In genomic region chr13:30429721-30430694, GRCh38 we compare ENCODE assay signal across 9 cellular contexts. TPM values are rescaled to one million over a fixed set of nuclear protein-coding genes. Genes with fewer than 3 reads are reported as not detected.
A peak's percentile ranks its signal among the peaks of the same experiment; 100 is the strongest.
DNase-seq lines count a peak whose midpoint lies in the region; ATAC-seq, FAIRE-seq and TF ChIP-seq lines count a peak whose summit lies in the region.
"Had no signal": no experiment of that assay in that cellular context is flagged by ENCODE, and none has a peak within 500 bp of the region (broad histone marks: within the 10 kb centered on the region; RNA-seq: fewer than 3 reads in every experiment).

No MANE protein-coding gene starts in this region.

- intact Hi-C loops in stomach (cut with DNase I; ENCODE audit: low total_unique reads) (no loop called here), thyroid gland (cut with DNase I) (no loop called here)

- H3K4me3 ChIP-seq in esophagus (ENCODE audit: low read depth in 1 of 2, low read length in 2 of 2) (no peak overlapping the region), stomach (no peak overlapping the region), thyroid gland (replicated peaks in 1 of 3) (no peak overlapping the region)

- H3K9me3 ChIP-seq in esophagus (ENCODE audit: control insufficient read depth in 2 of 2, insufficient read depth in 1 of 2, low read depth in 1 of 2, low read length in 1 of 2) (no peaks in the 10 kb centered on the region), stomach (no peaks in the 10 kb centered on the region), thyroid gland (no peaks in the 10 kb centered on the region)

- no peak for TF ChIP-seq EP300 in stomach (IDR thresholded peaks at IDR 0.05)

- H3K27me3 ChIP-seq in esophagus (ENCODE audit: control insufficient read depth in 1 of 2, insufficient read depth in 2 of 2, low read length in 2 of 2) (no peaks in the 10 kb centered on the region), stomach (no peaks in the 10 kb centered on the region), thyroid gland (no peaks in the 10 kb centered on the region)

- H3K36me3 ChIP-seq in esophagus (ENCODE audit: control insufficient read depth in 2 of 2, insufficient read depth in 2 of 2, low read length in 1 of 2) (no peaks in the 10 kb centered on the region), stomach (no peaks in the 10 kb centered on the region), thyroid gland (no peaks in the 10 kb centered on the region)

- H3K4me1 ChIP-seq in esophagus (ENCODE audit: control insufficient read depth in 2 of 2, insufficient read depth in 2 of 2, low read length in 1 of 2): no peaks in the 10 kb centered on the region
- H3K4me1 ChIP-seq in stomach: peaks cover 0 to 10% (median 0%) of the 10 kb centered on the region in 4 donors
- no peaks in the 10 kb centered on the region for H3K4me1 ChIP-seq in thyroid gland

- DNase-seq in activated CD8-positive, alpha-beta memory T cell treated with anti-CD3 and anti-CD28 coated beads for 24 hours: peak; percentile 62
- no peak for DNase-seq in activated CD8-positive, alpha-beta memory T cell treated with anti-CD3 and anti-CD28 coated beads, Interleukin-2, amount 50 U/mL, for 4 hours
- peak; percentile 82 for DNase-seq in RCC 7860 (ENCODE audit: low spot score)
- no peak for DNase-seq in stomach
- DNase-seq in thyroid gland: no peak
- DNase-seq in globus pallidus (ENCODE audit: low spot score): no peak

- TF ChIP-seq POLR2A in stomach (IDR thresholded peaks at IDR 0.05) (no peak), thyroid gland (IDR thresholded peaks at IDR 0.05) (no peak)

- FAIRE-seq in RCC 7860 (lab: Jason Lieb, UNC): peak; percentile 90

- TF ChIP-seq CTCF in stomach (IDR thresholded peaks at IDR 0.05) (no peak), thyroid gland (IDR thresholded peaks at IDR 0.05) (no peak)

- H3K27ac ChIP-seq in esophagus (ENCODE audit: low read depth in 2 of 2, low read length in 1 of 2) (peak overlapping the region; percentile 64 to 76), stomach (peak overlapping the region in 4 of 5 donors; percentile 14 to 32 (median 30)), thyroid gland (no peak overlapping the region)
- H3K27ac ChIP-seq: C4-2B had no signal

- ATAC-seq in HG02852 (IDR thresholded peaks at IDR 0.05; ENCODE audit: unreplicated experiment): peak; percentile 72

- 27 to 49% methylated on average over 6 of the region's 6 CpGs for WGBS in esophagus, 2 donors
- 47 to 72% (median 54%) methylated on average over 6 of the region's 6 CpGs for WGBS in stomach, 5 donors
- 64 to 74% methylated on average over 6 of the region's 6 CpGs for WGBS in thyroid gland, 2 donors

RNA-seq across cellular contexts. Expression of gene UBE2L5, which starts 7.7 kb away (rescaled TPM):
- polyA plus RNA-seq in esophagus (under 1 TPM; 0.06 to 0.45 TPM), stomach (not detected)
- total RNA-seq in stomach (not detected), thyroid gland (not detected)

RNA-seq across cellular contexts. Expression of gene HMGB1, which starts 35.7 kb away (rescaled TPM):
- polyA plus RNA-seq in esophagus: 100 to 1,000 TPM; 293 to 393 TPM
- 100 to 1,000 TPM in 4 of 5 donors, 10 to 100 TPM in 1; 29.5 to 479 (median 322) TPM for total RNA-seq in stomach
- 100 to 1,000 TPM; 346 to 399 (median 346) TPM for polyA plus RNA-seq in stomach
- total RNA-seq in thyroid gland: 100 to 1,000 TPM; 255 to 467 (median 327) TPM

Comparison
In these comparisons a context has a peak if more than half of its experiments do, and no peak if none do; other contexts are left out.
1. DNase-seq: peak in activated CD8-positive, alpha-beta memory T cell treated with anti-CD3 and anti-CD28 coated beads for 24 hours (single experiment) and RCC 7860 (single experiment); none in activated CD8-positive, alpha-beta memory T cell treated with anti-CD3 and anti-CD28 coated beads, Interleukin-2, amount 50 U/mL, for 4 hours (single experiment), stomach (single experiment), thyroid gland (0 of 2) and globus pallidus (single experiment).
2. H3K27ac ChIP-seq: peak in esophagus (2 of 2) and stomach (4 of 5); none in thyroid gland (0 of 3).